In genomic region chr11:63599211-63600122, GRCh38 we compare ENCODE assay signal across 11 cellular contexts. TPM values are rescaled to one million over a fixed set of nuclear protein-coding genes. Genes with fewer than 3 reads are reported as not detected.
A peak's percentile ranks its signal among the peaks of the same experiment; 100 is the strongest.
DNase-seq lines count a peak whose midpoint lies in the region; ATAC-seq, FAIRE-seq and TF ChIP-seq lines count a peak whose summit lies in the region.
"Had no signal": no experiment of that assay in that cellular context is flagged by ENCODE, and none has a peak within 500 bp of the region (broad histone marks: within the 10 kb centered on the region; RNA-seq: fewer than 3 reads in every experiment).

No MANE protein-coding gene starts in this region.

- H3K36me3 ChIP-seq in HCT116 (ENCODE audit: control insufficient read depth in 1 of 2, insufficient read depth in 2 of 2, low read length in 2 of 2), result no peaks in the 10 kb centered on the region

- no peak overlapping the region for H3K27ac ChIP-seq in HCT116 (ENCODE audit: low read depth, low read length)
- peak overlapping the region; percentile 96 for H3K27ac ChIP-seq in temporal lobe (ENCODE audit: low read depth, low read length)

- TF ChIP-seq RAD21 in HCT116 (IDR thresholded peaks at IDR 0.05; ENCODE audit: low read depth), result no peak

- intact Hi-C loops in HCT116 (cut with micrococcal nuclease), result loop anchor here (10.0 kb wide), 1 partner anchor 135 kb away; no protein-coding TSS in a partner anchor

- RAD21 ChIA-PET in HCT116 (lab: Charles Lee; ENCODE audit: low non-redundant PET in 1 of 2, low total read pairs in 2 of 2, uncharacterized antibody in 2 of 2, unreplicated experiment in 2 of 2), result no interaction called here

- no peaks in the 10 kb centered on the region for H3K27me3 ChIP-seq in HCT116 (ENCODE audit: insufficient read depth, low read length)

- H3K4me3 ChIP-seq in HCT116 (replicated peaks in 1 of 2; ENCODE audit: low read depth in 1 of 2, low read length in 2 of 2), result no peak overlapping the region
- H3K4me3 ChIP-seq: lung had no signal

- H2AFZ ChIP-seq in HCT116 (ENCODE audit: low read depth, low read length, poor library complexity, severe bottlenecking), result no peak overlapping the region

- no peaks in the 10 kb centered on the region for H3K9me3 ChIP-seq in HCT116 (ENCODE audit: control insufficient read depth in 1 of 2, insufficient read depth in 1 of 2, low read depth in 1 of 2, low read length in 2 of 2)

- CTCF ChIA-PET in HCT116 (lab: Charles Lee), result no interaction called here

- ATAC-seq in HCT116, result 0 out of 2 replicates have a peak, but pooled peaks have one; percentile 46
- no peak for ATAC-seq in HG02798 (IDR thresholded peaks at IDR 0.05; ENCODE audit: poor library complexity, unreplicated experiment)
- no peak for ATAC-seq in HG02870 (IDR thresholded peaks at IDR 0.05; ENCODE audit: unreplicated experiment)

- H3K9ac ChIP-seq in HCT116 (ENCODE audit: low read length), result no peak overlapping the region

- 0 out of 4 replicates have a peak, but pooled peaks cover 0 to 2% of the 10 kb centered on the region in 2 experiments for H3K4me1 ChIP-seq in HCT116 (ENCODE audit: control insufficient read depth in 1 of 2, insufficient read depth in 2 of 2, low read length in 2 of 2)

- no peak for TF ChIP-seq POLR2A in HCT116 (IDR thresholded peaks at IDR 0.05; ENCODE audit: borderline replicate concordance, extremely low read depth, insufficient read depth, insufficient read length)

- BruUV-seq in HCT116 (replicated peaks; lab: Mats Ljungman, UMichigan), result no TSS peak

- FAIRE-seq in D721Med (lab: Jason Lieb, UNC), result no peak
- FAIRE-seq: GM19239 had no signal

- no peaks in the 10 kb centered on the region for H4K20me1 ChIP-seq in HCT116 (ENCODE audit: insufficient read depth)

- DNase-seq in HCT116 (ENCODE audit: low read depth, low spot score), result no peak
- DNase-seq in T1000 (lab: John Stamatoyannopoulos, UW), result peak; percentile 80
- DNase-seq in glomerular visceral epithelial cell (ENCODE audit: extremely low spot score), result peak; percentile 97
- DNase-seq in D721Med (ENCODE audit: insufficient read length, low spot score), result no peak
- DNase-seq: NCI-H69, retina had no signal

- no peaks in the 10 kb centered on the region for H3K79me2 ChIP-seq in HCT116 (ENCODE audit: insufficient read depth, low read length)

- H3K9me2 ChIP-seq in HCT116 (ENCODE audit: insufficient read depth), result no peaks in the 10 kb centered on the region

- no peak for TF ChIP-seq CTCF in HCT116 (IDR thresholded peaks at IDR 0.05 in 2 of 3, conservative IDR thresholded peaks at IDR 0.05 in 1 of 3; ENCODE audit: borderline replicate concordance in 1 of 3, insufficient read depth in 1 of 3, low read depth in 2 of 3, low read length in 2 of 3)
- no peak for TF ChIP-seq CTCF in D721Med (IDR thresholded peaks at IDR 0.05; ENCODE audit: insufficient read depth, missing control alignments)

- POLR2A ChIA-PET in HCT116 (lab: Charles Lee), result no interaction called here

- H3K4me2 ChIP-seq in HCT116 (ENCODE audit: low read length), result no peak overlapping the region

TF ChIP-seq in HCT116, 20 proteins besides CTCF, POLR2A, EP300 and RAD21:
- TF ChIP-seq ZBTB33 (IDR thresholded peaks at IDR 0.05; ENCODE audit: extremely low read depth, insufficient replicate concordance, low read length), result no peak
- no peak for TF ChIP-seq EZH2phosphoT487 (IDR thresholded peaks at IDR 0.05; ENCODE audit: borderline replicate concordance)
- no peak for TF ChIP-seq MAX (IDR thresholded peaks at IDR 0.05)
- no peak for TF ChIP-seq YY1 (IDR thresholded peaks at IDR 0.05; ENCODE audit: extremely low read depth, insufficient replicate concordance, low read depth, low read length)
- TF ChIP-seq TCF7L2 (IDR thresholded peaks at IDR 0.05; ENCODE audit: borderline replicate concordance, extremely low read depth, insufficient read depth, insufficient read length), result no peak
- no peak for TF ChIP-seq EZH2 (IDR thresholded peaks at IDR 0.05)
- TF ChIP-seq JUND (IDR thresholded peaks at IDR 0.05), result no peak
- no peak for TF ChIP-seq ZNF274 (IDR thresholded peaks at IDR 0.05; ENCODE audit: low read depth, low read length)
- no peak for TF ChIP-seq EGR1 (IDR thresholded peaks at IDR 0.05; ENCODE audit: low read depth)
- no peak for TF ChIP-seq FOSL1 (IDR thresholded peaks at IDR 0.05; ENCODE audit: low read depth)
- TF ChIP-seq, protein P1, sequence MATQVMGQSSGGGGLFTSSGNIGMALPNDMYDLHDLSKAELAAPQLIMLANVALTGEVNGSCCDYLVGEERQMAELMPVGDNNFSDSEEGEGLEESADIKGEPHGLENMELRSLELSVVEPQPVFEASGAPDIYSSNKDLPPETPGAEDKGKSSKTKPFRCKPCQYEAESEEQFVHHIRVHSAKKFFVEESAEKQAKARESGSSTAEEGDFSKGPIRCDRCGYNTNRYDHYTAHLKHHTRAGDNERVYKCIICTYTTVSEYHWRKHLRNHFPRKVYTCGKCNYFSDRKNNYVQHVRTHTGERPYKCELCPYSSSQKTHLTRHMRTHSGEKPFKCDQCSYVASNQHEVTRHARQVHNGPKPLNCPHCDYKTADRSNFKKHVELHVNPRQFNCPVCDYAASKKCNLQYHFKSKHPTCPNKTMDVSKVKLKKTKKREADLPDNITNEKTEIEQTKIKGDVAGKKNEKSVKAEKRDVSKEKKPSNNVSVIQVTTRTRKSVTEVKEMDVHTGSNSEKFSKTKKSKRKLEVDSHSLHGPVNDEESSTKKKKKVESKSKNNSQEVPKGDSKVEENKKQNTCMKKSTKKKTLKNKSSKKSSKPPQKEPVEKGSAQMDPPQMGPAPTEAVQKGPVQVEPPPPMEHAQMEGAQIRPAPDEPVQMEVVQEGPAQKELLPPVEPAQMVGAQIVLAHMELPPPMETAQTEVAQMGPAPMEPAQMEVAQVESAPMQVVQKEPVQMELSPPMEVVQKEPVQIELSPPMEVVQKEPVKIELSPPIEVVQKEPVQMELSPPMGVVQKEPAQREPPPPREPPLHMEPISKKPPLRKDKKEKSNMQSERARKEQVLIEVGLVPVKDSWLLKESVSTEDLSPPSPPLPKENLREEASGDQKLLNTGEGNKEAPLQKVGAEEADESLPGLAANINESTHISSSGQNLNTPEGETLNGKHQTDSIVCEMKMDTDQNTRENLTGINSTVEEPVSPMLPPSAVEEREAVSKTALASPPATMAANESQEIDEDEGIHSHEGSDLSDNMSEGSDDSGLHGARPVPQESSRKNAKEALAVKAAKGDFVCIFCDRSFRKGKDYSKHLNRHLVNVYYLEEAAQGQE (IDR thresholded peaks at IDR 0.05; ENCODE audit: low read depth), result no peak
- TF ChIP-seq, protein P2, sequence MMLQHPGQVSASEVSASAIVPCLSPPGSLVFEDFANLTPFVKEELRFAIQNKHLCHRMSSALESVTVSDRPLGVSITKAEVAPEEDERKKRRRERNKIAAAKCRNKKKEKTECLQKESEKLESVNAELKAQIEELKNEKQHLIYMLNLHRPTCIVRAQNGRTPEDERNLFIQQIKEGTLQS (IDR thresholded peaks at IDR 0.05), result no peak
- TF ChIP-seq CEBPB (IDR thresholded peaks at IDR 0.05; ENCODE audit: low read depth), result no peak
- TF ChIP-seq SP1 (IDR thresholded peaks at IDR 0.05; ENCODE audit: low read depth), result no peak
- no peak for TF ChIP-seq SRF (IDR thresholded peaks at IDR 0.05; ENCODE audit: low read depth)

RNA-seq across cellular contexts. Expression of gene PLAAT3, which starts 14.8 kb away (rescaled TPM):
- total RNA-seq in HCT116 (2021; ENCODE audit: unreplicated experiment), result 31.1 TPM
- 31.2 and 35.1 TPM in 2 replicates for polyA plus RNA-seq in HCT116 (2012)
- total RNA-seq in temporal lobe, result 3.7 TPM

RNA-seq across cellular contexts. Expression of gene PLAAT2, which starts 36.3 kb away (rescaled TPM):
- not detected for total RNA-seq in HCT116 (2021; ENCODE audit: unreplicated experiment)
- 0.21 TPM in 1 of 2 replicates, not detected in the other for polyA plus RNA-seq in HCT116 (2012)
- 0.25 TPM for total RNA-seq in temporal lobe

Comparison
In these comparisons a context has a peak if more than half of its experiments do, and no peak if none do; other contexts are left out.
1. DNase-seq: peak in T1000 (single experiment) and glomerular visceral epithelial cell (single experiment); none in HCT116 (single experiment) and D721Med (single experiment).